Comparison of ENCODE assay signal across 8 cellular contexts in the genomic region with DNA sequence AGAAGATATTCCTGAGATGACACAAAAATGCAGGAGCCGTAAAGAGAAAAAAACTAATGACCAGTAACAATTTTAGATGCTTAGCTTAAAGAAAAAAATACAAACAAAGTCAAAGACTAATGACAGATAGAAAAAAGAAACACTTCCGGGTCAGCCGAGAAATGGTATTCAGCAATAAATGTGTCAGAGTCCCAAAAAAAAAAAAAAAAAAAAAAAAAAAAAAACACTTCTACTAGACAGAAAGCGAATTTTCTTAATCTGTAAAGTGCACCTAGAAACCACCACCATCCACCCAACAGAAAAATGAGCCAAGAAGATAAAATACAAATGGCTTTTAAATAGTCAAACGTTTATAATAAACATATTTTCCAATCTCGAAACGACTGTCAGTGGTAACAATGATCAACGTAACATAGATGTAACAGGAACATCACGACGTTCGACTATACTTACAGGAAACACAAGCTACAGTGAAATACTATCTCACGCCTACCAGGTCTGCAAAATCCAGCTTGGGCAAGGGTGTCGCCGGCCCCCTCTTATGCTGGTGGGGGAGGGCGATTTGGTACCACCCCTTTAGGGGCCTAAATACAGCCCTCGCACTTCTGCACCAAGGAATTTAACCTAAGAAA. TPM values are rescaled to one million over a fixed set of nuclear protein-coding genes. Genes with fewer than 3 reads are reported as not detected.
DNase-seq lines count a peak whose midpoint lies in the region; ATAC-seq and TF ChIP-seq lines count a peak whose summit lies in the region.

No MANE protein-coding gene starts in this region.

- H3K27ac Mint-ChIP-seq in activated CD8-positive, alpha-beta T cell treated with anti-CD3 and anti-CD28 coated beads for 36 hours, result peak overlapping the region; percentile 97
- peak overlapping the region; percentile 94 for H3K27ac Mint-ChIP-seq in stimulated activated effector memory CD8-positive, alpha-beta T cell treated with anti-CD3 and anti-CD28 coated beads, Interleukin-12 subunit alpha, Interleukin-12 subunit beta, amount 100 ng/mL, for 72 hours

- RAD21 ChIA-PET in HCT116 (lab: Charles Lee; ENCODE audit: low non-redundant PET in 1 of 2, low total read pairs in 2 of 2, uncharacterized antibody in 2 of 2, unreplicated experiment in 2 of 2), result no interaction called here

- peak overlapping the region; percentile 92 for H3K27ac ChIP-seq in 22Rv1
- peak overlapping the region; percentile 95 for H3K27ac ChIP-seq in HCT116 (ENCODE audit: low read depth, low read length)
- H3K27ac ChIP-seq in right atrium auricular region, result peak overlapping the region; percentile 95 to 96

- H3K4me3 ChIP-seq in HCT116 (replicated peaks in 1 of 2; ENCODE audit: low read depth in 1 of 2, low read length in 2 of 2) (peak overlapping the region; percentile 76 to 95), right atrium auricular region (peak overlapping the region; percentile 80 to 98)

- H3K4me3 Mint-ChIP-seq in activated CD8-positive, alpha-beta T cell treated with anti-CD3 and anti-CD28 coated beads for 36 hours, result peak overlapping the region; percentile 99
- peak overlapping the region; percentile 95 for H3K4me3 Mint-ChIP-seq in stimulated activated effector memory CD8-positive, alpha-beta T cell treated with anti-CD3 and anti-CD28 coated beads, Interleukin-12 subunit alpha, Interleukin-12 subunit beta, amount 100 ng/mL, for 72 hours

- peak overlapping the region; percentile 95 for H3K9ac ChIP-seq in HCT116 (ENCODE audit: low read length)

- H3K4me1 ChIP-seq in HCT116 (ENCODE audit: control insufficient read depth in 1 of 2, insufficient read depth in 2 of 2, low read length in 2 of 2) (peaks cover 12 to 20% of the 10 kb centered on the region in 2 experiments), right atrium auricular region (peaks cover 0 to 46% of the 10 kb centered on the region in 2 donors)

- TF ChIP-seq POLR2A in HCT116 (IDR thresholded peaks at IDR 0.05; ENCODE audit: borderline replicate concordance, extremely low read depth, insufficient read depth, insufficient read length), result no peak

- H3K79me2 ChIP-seq in HCT116 (ENCODE audit: insufficient read depth, low read length), result peaks cover 49% of the 10 kb centered on the region

- H3K4me2 ChIP-seq in HCT116 (ENCODE audit: low read length), result peak overlapping the region; percentile 98

- H3K27me3 ChIP-seq in HCT116 (ENCODE audit: insufficient read depth, low read length), result no peaks in the 10 kb centered on the region
- H3K27me3 ChIP-seq in right atrium auricular region, result no peaks in the 10 kb centered on the region

- H3K27me3 Mint-ChIP-seq in activated CD8-positive, alpha-beta T cell treated with anti-CD3 and anti-CD28 coated beads for 36 hours, result no peaks in the 10 kb centered on the region

- no peaks in the 10 kb centered on the region for H3K9me3 Mint-ChIP-seq in activated CD8-positive, alpha-beta T cell treated with anti-CD3 and anti-CD28 coated beads for 36 hours
- no peaks in the 10 kb centered on the region for H3K9me3 Mint-ChIP-seq in stimulated activated effector memory CD8-positive, alpha-beta T cell treated with anti-CD3 and anti-CD28 coated beads, Interleukin-12 subunit alpha, Interleukin-12 subunit beta, amount 100 ng/mL, for 72 hours

- no peak for DNase-seq in HCT116 (ENCODE audit: low read depth, low spot score)
- peak; percentile 49 for DNase-seq in activated CD8-positive, alpha-beta T cell treated with anti-CD3 and anti-CD28 coated beads for 36 hours
- no peak for DNase-seq in right atrium auricular region (ENCODE audit: low spot score)
- no peak for DNase-seq in stimulated activated effector memory CD8-positive, alpha-beta T cell treated with anti-CD3 and anti-CD28 coated beads, Interleukin-12 subunit alpha, Interleukin-12 subunit beta, amount 100 ng/mL, for 72 hours (ENCODE audit: low spot score in 2 of 2)
- DNase-seq in iPS-NIHi7 (ENCODE audit: extremely low spot score), result no peak
- no peak for DNase-seq in NCI-H524 (lab: John Stamatoyannopoulos, UW)

- H4K20me1 ChIP-seq in HCT116 (ENCODE audit: insufficient read depth), result peaks cover 11% of the 10 kb centered on the region; the same call in 1 of the 2 replicates

- CTCF ChIA-PET in HCT116 (lab: Charles Lee), result interaction anchor here (0.6 to 3.3 kb wide), 3 partner anchors 10 to 773 kb away, joined by 3 to 12 read pairs (median 4); no protein-coding TSS in a partner anchor
- CTCF ChIA-PET in activated CD8-positive, alpha-beta T cell treated with anti-CD3 and anti-CD28 coated beads for 36 hours (lab: Charles Lee), result interaction anchor here (0.6 to 2.6 kb wide), 11 partner anchors 9 to 177 kb away, joined by 3 to 7 read pairs (median 3); no protein-coding TSS in a partner anchor

- no peaks in the 10 kb centered on the region for H3K9me2 ChIP-seq in HCT116 (ENCODE audit: insufficient read depth)

- no peak for TF ChIP-seq CTCF in 22Rv1 (IDR thresholded peaks at IDR 0.05)
- TF ChIP-seq CTCF in HCT116 (IDR thresholded peaks at IDR 0.05 in 2 of 3, conservative IDR thresholded peaks at IDR 0.05 in 1 of 3; ENCODE audit: borderline replicate concordance in 1 of 3, insufficient read depth in 1 of 3, low read depth in 2 of 3, low read length in 2 of 3), result no peak
- no peak for TF ChIP-seq CTCF in activated CD8-positive, alpha-beta T cell treated with anti-CD3 and anti-CD28 coated beads for 36 hours (IDR thresholded peaks at IDR 0.05)
- TF ChIP-seq CTCF in right atrium auricular region (IDR thresholded peaks at IDR 0.05), result no peak

- ATAC-seq in HCT116 (no peak), GM21390 (IDR thresholded peaks at IDR 0.05; ENCODE audit: unreplicated experiment) (no peak)
- ATAC-seq in activated CD8-positive, alpha-beta T cell treated with anti-CD3 and anti-CD28 coated beads for 36 hours, result peak; percentile 47
- ATAC-seq in stimulated activated effector memory CD8-positive, alpha-beta T cell treated with anti-CD3 and anti-CD28 coated beads, Interleukin-12 subunit alpha, Interleukin-12 subunit beta, amount 100 ng/mL, for 72 hours, result peak; percentile 35

- peaks cover 27% of the 10 kb centered on the region for H3K4me1 Mint-ChIP-seq in activated CD8-positive, alpha-beta T cell treated with anti-CD3 and anti-CD28 coated beads for 36 hours (ENCODE audit: low read depth)
- H3K4me1 Mint-ChIP-seq in stimulated activated effector memory CD8-positive, alpha-beta T cell treated with anti-CD3 and anti-CD28 coated beads, Interleukin-12 subunit alpha, Interleukin-12 subunit beta, amount 100 ng/mL, for 72 hours, result peaks cover 34% of the 10 kb centered on the region

- H2AFZ ChIP-seq in HCT116 (ENCODE audit: low read depth, low read length, poor library complexity, severe bottlenecking), result no peak overlapping the region

- intact Hi-C loops in HCT116 (cut with micrococcal nuclease), result no loop called here
- intact Hi-C loops in activated CD8-positive, alpha-beta T cell treated with anti-CD3 and anti-CD28 coated beads for 36 hours (cut with micrococcal nuclease), result no loop called here

- H3K36me3 ChIP-seq in HCT116 (ENCODE audit: control insufficient read depth in 1 of 2, insufficient read depth in 2 of 2, low read length in 2 of 2) (peaks cover 3 to 13% of the 10 kb centered on the region in 2 experiments; a peak in 2 of 4 replicates), right atrium auricular region (peaks cover 4% of the 10 kb centered on the region)

- POLR2A ChIA-PET in HCT116 (lab: Charles Lee), result interaction anchor here (0.7 to 1.1 kb wide), 3 partner anchors 10 to 195 kb away, joined by 3 to 5 read pairs (median 4); no protein-coding TSS in a partner anchor
- POLR2A ChIA-PET in activated CD8-positive, alpha-beta T cell treated with anti-CD3 and anti-CD28 coated beads for 36 hours (lab: Charles Lee), result interaction anchor here (0.6 to 3.2 kb wide), 6 partner anchors 9 to 54 kb away, joined by 3 to 39 read pairs (median 8); a partner anchor contains a TSS

- BruUV-seq in HCT116 (replicated peaks; lab: Mats Ljungman, UMichigan), result no TSS peak

- H3K36me3 Mint-ChIP-seq in activated CD8-positive, alpha-beta T cell treated with anti-CD3 and anti-CD28 coated beads for 36 hours (ENCODE audit: low read depth), result peaks cover 32% of the 10 kb centered on the region
- H3K36me3 Mint-ChIP-seq in stimulated activated effector memory CD8-positive, alpha-beta T cell treated with anti-CD3 and anti-CD28 coated beads, Interleukin-12 subunit alpha, Interleukin-12 subunit beta, amount 100 ng/mL, for 72 hours, result peaks cover 71% of the 10 kb centered on the region

- no peak for TF ChIP-seq RAD21 in HCT116 (IDR thresholded peaks at IDR 0.05; ENCODE audit: low read depth)

- H3K9me3 ChIP-seq in HCT116 (ENCODE audit: control insufficient read depth in 1 of 2, insufficient read depth in 1 of 2, low read depth in 1 of 2, low read length in 2 of 2) (no peaks in the 10 kb centered on the region), right atrium auricular region (no peaks in the 10 kb centered on the region)

TF ChIP-seq in HCT116, 20 proteins besides CTCF, POLR2A, EP300 and RAD21 (continues in another document):
- TF ChIP-seq TCF7L2 (IDR thresholded peaks at IDR 0.05; ENCODE audit: borderline replicate concordance, extremely low read depth, insufficient read depth, insufficient read length), result no peak
- TF ChIP-seq EZH2 (IDR thresholded peaks at IDR 0.05), result no peak
- TF ChIP-seq EGR1 (IDR thresholded peaks at IDR 0.05; ENCODE audit: low read depth), result no peak
- TF ChIP-seq, protein P1, sequence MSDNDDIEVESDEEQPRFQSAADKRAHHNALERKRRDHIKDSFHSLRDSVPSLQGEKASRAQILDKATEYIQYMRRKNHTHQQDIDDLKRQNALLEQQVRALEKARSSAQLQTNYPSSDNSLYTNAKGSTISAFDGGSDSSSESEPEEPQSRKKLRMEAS (IDR thresholded peaks at IDR 0.05), result no peak

RNA-seq across cellular contexts. Expression of a gene that starts 10.6 kb away (rescaled TPM):
- total RNA-seq in HCT116 (2021; ENCODE audit: unreplicated experiment) (68.2 TPM), right atrium auricular region (10 to 100 TPM; 92.6 to 99.5 TPM)
- 39.6 and 42.3 TPM in 2 replicates for polyA plus RNA-seq in HCT116 (2012)
- 100 to 1,000 TPM; 112 to 113 TPM for total RNA-seq in activated CD8-positive, alpha-beta T cell treated with anti-CD3 and anti-CD28 coated beads for 36 hours

RNA-seq across cellular contexts. Expression of a gene that starts 11.3 kb away (rescaled TPM):
- total RNA-seq in HCT116 (2021; ENCODE audit: unreplicated experiment) (64.3 TPM), right atrium auricular region (1 to 10 TPM; 4.4 to 5.6 TPM)
- 29.9 and 33.0 TPM in 2 replicates for polyA plus RNA-seq in HCT116 (2012)
- 10 to 100 TPM; 25.6 to 27.7 TPM for total RNA-seq in activated CD8-positive, alpha-beta T cell treated with anti-CD3 and anti-CD28 coated beads for 36 hours

RNA-seq across cellular contexts. Expression of a gene that starts 26.4 kb away (rescaled TPM):
- total RNA-seq in HCT116 (2021; ENCODE audit: unreplicated experiment) (52.2 TPM), right atrium auricular region (10 to 100 TPM in 1 of 2 donors, 1 to 10 TPM in 1; 9.6 to 12.1 TPM)
- polyA plus RNA-seq in HCT116 (2012), result 37.4 and 54.0 TPM in 2 replicates
- 10 to 100 TPM; 43.4 to 46.8 TPM for total RNA-seq in activated CD8-positive, alpha-beta T cell treated with anti-CD3 and anti-CD28 coated beads for 36 hours

RNA-seq across cellular contexts. Expression of a gene that starts 30.5 kb away (rescaled TPM):
- 15.9 TPM for total RNA-seq in HCT116 (2021; ENCODE audit: unreplicated experiment)
- 6.2 and 7.5 TPM in 2 replicates for polyA plus RNA-seq in HCT116 (2012)
- 1 to 10 TPM; 5.3 to 6.7 TPM for total RNA-seq in activated CD8-positive, alpha-beta T cell treated with anti-CD3 and anti-CD28 coated beads for 36 hours
- 1 to 10 TPM; 1.7 to 4.0 TPM for total RNA-seq in right atrium auricular region

RNA-seq across cellular contexts. Expression of a gene that starts 30.5 kb away (rescaled TPM):
- total RNA-seq in HCT116 (2021; ENCODE audit: unreplicated experiment) (63.3 TPM), right atrium auricular region (10 to 100 TPM; 35.0 to 42.1 TPM)
- 47.3 and 49.9 TPM in 2 replicates for polyA plus RNA-seq in HCT116 (2012)
- 10 to 100 TPM; 23.1 to 25.1 TPM for total RNA-seq in activated CD8-positive, alpha-beta T cell treated with anti-CD3 and anti-CD28 coated beads for 36 hours

Comparison
In these comparisons a context has a peak if more than half of its experiments do, and no peak if none do; other contexts are left out.
1. ATAC-seq: peak in activated CD8-positive, alpha-beta T cell treated with anti-CD3 and anti-CD28 coated beads for 36 hours (single experiment) and stimulated activated effector memory CD8-positive, alpha-beta T cell treated with anti-CD3 and anti-CD28 coated beads, Interleukin-12 subunit alpha, Interleukin-12 subunit beta, amount 100 ng/mL, for 72 hours (single experiment); none in HCT116 (single experiment) and GM21390 (single experiment).
2. Peak in every context shown above with its lines, with median percentiles within 50 percentile points of each other: H3K27ac ChIP-seq.